Comparison of ENCODE assay signal across 8 cellular contexts in the genomic region with DNA sequence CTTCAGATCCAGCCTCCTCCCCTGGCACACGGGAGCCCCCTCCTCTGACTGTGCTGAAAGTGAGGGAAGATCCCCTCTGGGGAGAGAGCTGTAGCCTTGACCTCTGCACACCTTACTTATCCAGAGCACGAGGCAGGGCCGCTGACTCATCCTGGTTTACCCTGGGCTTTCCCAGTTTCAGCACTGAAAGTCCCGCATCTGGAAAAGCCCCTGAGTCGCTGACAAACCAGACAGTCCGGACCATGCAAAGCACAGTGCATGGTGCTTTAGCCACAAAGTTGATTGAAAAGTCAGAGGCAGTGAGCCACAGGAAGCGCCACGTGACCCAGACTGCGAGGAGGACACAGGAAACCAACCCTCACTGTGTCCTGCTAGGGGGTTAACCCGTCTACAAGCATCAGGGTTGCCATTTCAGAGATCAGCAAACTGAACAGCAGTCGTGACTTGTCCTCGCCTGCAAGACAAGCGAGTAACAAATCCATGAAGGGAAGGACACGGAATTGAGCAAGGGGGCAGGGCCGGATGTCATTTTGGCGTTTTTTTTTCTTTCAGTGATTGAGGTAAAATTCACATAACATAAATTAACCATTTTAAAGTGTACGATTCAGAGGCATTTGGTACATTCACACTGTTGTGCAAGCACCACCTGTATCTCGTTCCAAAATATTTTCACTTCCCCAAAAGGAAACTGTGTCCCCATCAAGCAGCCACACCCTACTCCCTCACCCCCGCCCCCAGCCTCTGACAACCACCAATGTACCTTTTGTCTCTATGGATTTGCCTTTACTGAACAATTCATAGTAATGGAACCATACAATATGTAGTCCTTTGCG. TPM values are rescaled to one million over a fixed set of nuclear protein-coding genes. Genes with fewer than 3 reads are reported as not detected.
DNase-seq lines count a peak whose midpoint lies in the region; ATAC-seq and TF ChIP-seq lines count a peak whose summit lies in the region.

No MANE protein-coding gene starts in this region.

- H3K9me2 ChIP-seq in OCI-LY7 (ENCODE audit: insufficient read depth, low read length): no peaks in the 10 kb centered on the region

- H3K79me2 ChIP-seq in OCI-LY7 (ENCODE audit: insufficient read depth, low read depth, low read length): no peaks in the 10 kb centered on the region; the same call in 1 of the 2 replicates

- TF ChIP-seq CTCF in OCI-LY7 (conservative IDR thresholded peaks at IDR 0.05; ENCODE audit: low read length): no peak; the same call in 1 of the 2 replicates
- TF ChIP-seq CTCF in sigmoid colon (IDR thresholded peaks at IDR 0.05): no peak

- CTCF ChIA-PET in OCI-LY7 (lab: Charles Lee; ENCODE audit: unreplicated experiment): no interaction called here

- 28 to 31% methylated on average over 20 of the region's 20 CpGs for WGBS in sigmoid colon, 2 donors

- BruUV-seq in OCI-LY7 (replicated peaks; lab: Mats Ljungman, UMichigan): TSS peak; percentile 95

- H3K4me2 ChIP-seq in OCI-LY7 (ENCODE audit: low read length): peak overlapping the region; percentile 99

- no peaks in the 10 kb centered on the region for H3K27me3 ChIP-seq in sigmoid colon

- TF ChIP-seq EP300 in sigmoid colon (IDR thresholded peaks at IDR 0.05): no peak

- H3K27ac ChIP-seq in OCI-LY7 (ENCODE audit: low read depth, low read length, poor library complexity, severe bottlenecking) (peak overlapping the region; percentile 99), sigmoid colon (peak overlapping the region; percentile 37 to 64 (median 52))

- peak; percentile 79 for ATAC-seq in GM18502 (IDR thresholded peaks at IDR 0.05; ENCODE audit: poor library complexity, unreplicated experiment)
- peak; percentile 74 for ATAC-seq in HG02884 (IDR thresholded peaks at IDR 0.05; ENCODE audit: unreplicated experiment)

- H3K36me3 ChIP-seq in OCI-LY7 (ENCODE audit: insufficient read depth, low read length): no peaks in the 10 kb centered on the region
- H3K36me3 ChIP-seq in sigmoid colon: no peaks in the 10 kb centered on the region

- H4K20me1 ChIP-seq in OCI-LY7 (ENCODE audit: insufficient read depth, low read length): no peaks in the 10 kb centered on the region

- H3K4me1 ChIP-seq in OCI-LY7 (ENCODE audit: insufficient read depth, low read length, poor library complexity, severe bottlenecking) (peaks cover 86% of the 10 kb centered on the region), sigmoid colon (peaks cover 0 to 27% (median 19%) of the 10 kb centered on the region in 4 donors)

- POLR2A ChIA-PET in OCI-LY7 (lab: Charles Lee): interaction anchor here (0.6 to 1.2 kb wide), 8 partner anchors 24 to 594 kb away, joined by 3 to 11 read pairs (median 4); a partner anchor contains a TSS

- H3K4me3 ChIP-seq in OCI-LY7 (ENCODE audit: low read depth, low read length, poor library complexity, severe bottlenecking) (peak overlapping the region; percentile 69), sigmoid colon (peak overlapping the region in 1 of 4 donors; percentile 8)

- intact Hi-C loops in OCI-LY7 (cut with micrococcal nuclease; ENCODE audit: unreplicated experiment) (loop anchor here (1.0 to 2.0 kb wide), 7 partner anchors 9 to 160 kb away; a partner anchor contains a TSS), sigmoid colon (cut with DNase I) (no loop called here)

- peak; percentile 96 for DNase-seq in OCI-LY7 (ENCODE audit: low spot score)
- peak; percentile 77 to 81 for DNase-seq in activated T-cell treated with anti-CD3 and anti-CD28 coated beads, Interleukin-2, amount 50 U/mL, for 48 hours
- DNase-seq in foreskin melanocyte: peak; percentile 70
- DNase-seq in sigmoid colon: peak; percentile 75
- DNase-seq in NCI-H1417 (lab: John Stamatoyannopoulos, UW): no peak
- DNase-seq in dedifferentiated amniotic fluid mesenchymal stem cell (ENCODE audit: extremely low spot score): no peak

- H3K9me3 ChIP-seq in OCI-LY7 (ENCODE audit: low read length) (no peaks in the 10 kb centered on the region), sigmoid colon (no peaks in the 10 kb centered on the region)

- H2AFZ ChIP-seq in OCI-LY7 (ENCODE audit: low read length): no peak overlapping the region; the same call in 1 of the 2 replicates

- TF ChIP-seq POLR2A in sigmoid colon (IDR thresholded peaks at IDR 0.05): no peak

RNA-seq across cellular contexts. Expression of a gene that starts 19.9 kb away (rescaled TPM):
- total RNA-seq in OCI-LY7 (2014; rRNA removed; shearing (Covaris generic)): 61.0 and 86.9 TPM in 2 replicates
- total RNA-seq in OCI-LY7 (2022) (70.2 and 83.5 TPM in 2 replicates), sigmoid colon (10 to 100 TPM; 34.9 to 65.8 (median 38.5) TPM)
- 100 to 1,000 TPM in 2 of 3 donors, 10 to 100 TPM in 1; 72.1 to 178 (median 135) TPM for polyA plus RNA-seq in sigmoid colon

RNA-seq across cellular contexts. Expression of a gene that starts 58.5 kb away (rescaled TPM):
- 17.0 and 18.1 TPM in 2 replicates for total RNA-seq in OCI-LY7 (2014; rRNA removed; shearing (Covaris generic))
- total RNA-seq in OCI-LY7 (2022): 60.8 and 65.2 TPM in 2 replicates
- total RNA-seq in sigmoid colon: 10 to 100 TPM; 23.5 to 32.6 (median 25.5) TPM
- 10 to 100 TPM in 1 of 3 donors, 1 to 10 TPM in 2; 6.6 to 26.5 (median 7.9) TPM for polyA plus RNA-seq in sigmoid colon

Comparison
In these comparisons a context has a peak if more than half of its experiments do, and no peak if none do; other contexts are left out.
1. DNase-seq: peak in OCI-LY7 (single experiment), activated T-cell treated with anti-CD3 and anti-CD28 coated beads, Interleukin-2, amount 50 U/mL, for 48 hours (2 of 2), foreskin melanocyte (single experiment) and sigmoid colon (single experiment); none in NCI-H1417 (0 of 3) and dedifferentiated amniotic fluid mesenchymal stem cell (single experiment).